ENCODE assay signal across 24 cellular contexts in the genomic region with DNA sequence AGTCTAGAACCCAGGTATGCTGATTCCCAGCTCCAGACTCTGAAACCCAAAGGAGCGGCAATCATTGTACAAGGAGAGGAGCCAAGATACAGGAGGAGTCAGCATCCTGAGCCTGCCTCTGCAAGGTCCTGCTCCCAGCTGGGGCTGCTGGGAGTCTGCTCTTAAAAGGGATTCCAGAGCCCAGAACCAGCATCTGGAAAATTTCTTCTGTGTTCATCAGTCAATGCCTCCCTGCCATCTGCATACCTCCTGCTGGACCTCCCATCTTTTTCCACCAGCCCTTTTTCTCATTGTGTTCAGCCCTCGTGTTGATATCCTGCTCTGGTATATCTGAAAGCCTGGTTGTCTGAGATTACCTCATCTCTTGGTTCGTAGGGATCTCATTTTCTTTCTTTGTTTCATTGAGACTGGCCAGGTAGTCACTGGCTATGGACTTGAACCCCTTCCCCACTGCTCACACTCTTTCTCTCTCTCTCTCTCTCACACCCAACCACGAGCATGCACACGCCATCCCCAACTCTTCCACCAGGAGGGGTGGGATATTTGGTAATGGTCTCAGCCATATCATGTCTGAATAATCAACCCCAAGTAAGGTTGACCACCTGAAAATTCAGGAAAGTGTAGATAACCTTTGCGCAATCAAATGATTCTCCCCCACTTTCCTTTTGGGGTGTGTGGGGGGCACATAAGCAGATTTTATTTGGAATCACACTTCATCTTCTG.
A peak's percentile ranks its signal among the peaks of the same experiment; 100 is the strongest.
DNase-seq lines count a peak whose midpoint lies in the region; ATAC-seq, FAIRE-seq and TF ChIP-seq lines count a peak whose summit lies in the region.
"Had no signal": no experiment of that assay in that cellular context is flagged by ENCODE, and none has a peak within 500 bp of the region (broad histone marks: within the 10 kb centered on the region; RNA-seq: fewer than 3 reads in every experiment).

No MANE protein-coding gene starts in this region.

- H3K4me2 ChIP-seq in Loucy (ENCODE audit: low read depth, low read length, poor library complexity, severe bottlenecking) = no peak overlapping the region
- no peak overlapping the region for H3K4me2 ChIP-seq in endothelial cell of umbilical vein (ENCODE audit: insufficient read depth, low read length)

- no peak overlapping the region for H3K27ac Mint-ChIP-seq in neural crest cell (ENCODE audit: unreplicated experiment)
- H3K27ac Mint-ChIP-seq: activated CD8-positive, alpha-beta memory T cell treated with anti-CD3 and anti-CD28 coated beads, Interleukin-2, amount 10 ng/mL, durations not matched to agents 7 days and 5 days; activated naive CD8-positive, alpha-beta T cell treated with anti-CD3 and anti-CD28 coated beads, Interleukin-2, amount 10 ng/mL, durations not matched to agents 7 days and 5 days; activated T-helper 17 cell treated with anti-CD3 and anti-CD28 coated beads, Interleukin-2, amount 50 U/mL, for 72 hours; immature natural killer cell; stimulated activated effector memory CD8-positive, alpha-beta T cell treated with anti-CD3 and anti-CD28 coated beads, Interleukin-12 subunit alpha, Interleukin-12 subunit beta, amount 100 ng/mL, for 72 hours had no signal

- H3K36me3 ChIP-seq in Loucy (ENCODE audit: insufficient read depth, low read length) (no peaks in the 10 kb centered on the region), endothelial cell of umbilical vein (ENCODE audit: control insufficient read depth in 2 of 2, extremely low read depth in 1 of 2, insufficient read depth in 2 of 2, low read length in 2 of 2) (no peaks in the 10 kb centered on the region)
- H3K36me3 ChIP-seq: breast epithelium, esophagus muscularis mucosa, HAP-1 had no signal

- dilution Hi-C loops in endothelial cell of umbilical vein (cut with MboI; ENCODE audit: extremely low pct_ligation_motif_present, low sequenced_read_pairs) = no loop called here

- peaks cover 13% of the 10 kb centered on the region for H3K4me1 Mint-ChIP-seq in neural crest cell
- H3K4me1 Mint-ChIP-seq: activated CD8-positive, alpha-beta memory T cell treated with anti-CD3 and anti-CD28 coated beads, Interleukin-2, amount 10 ng/mL, durations not matched to agents 7 days and 5 days; activated naive CD8-positive, alpha-beta T cell treated with anti-CD3 and anti-CD28 coated beads, Interleukin-2, amount 10 ng/mL, durations not matched to agents 7 days and 5 days; activated T-helper 17 cell treated with anti-CD3 and anti-CD28 coated beads, Interleukin-2, amount 50 U/mL, for 72 hours; immature natural killer cell; stimulated activated effector memory CD8-positive, alpha-beta T cell treated with anti-CD3 and anti-CD28 coated beads, Interleukin-12 subunit alpha, Interleukin-12 subunit beta, amount 100 ng/mL, for 72 hours had no signal

- H3K9me3 Mint-ChIP-seq in neural crest cell = peaks cover 2% of the 10 kb centered on the region

- H3K9me1 ChIP-seq in endothelial cell of umbilical vein (replicated peaks; ENCODE audit: control insufficient read depth, extremely low read depth, insufficient read depth, low read length) = no peaks in the 10 kb centered on the region

- no peak overlapping the region for H3K4me3 ChIP-seq in Loucy (ENCODE audit: low read length, poor library complexity, severe bottlenecking)
- no peak overlapping the region for H3K4me3 ChIP-seq in endothelial cell of umbilical vein (replicated peaks in 1 of 3; ENCODE audit: insufficient read depth in 1 of 3, low read depth in 1 of 3, low read length in 3 of 3)
- H3K4me3 ChIP-seq: breast epithelium, esophagus muscularis mucosa, HAP-1, testis had no signal

- H3K4me1 ChIP-seq in Loucy (ENCODE audit: insufficient read depth, low read length, poor library complexity, severe bottlenecking) = no peaks in the 10 kb centered on the region
- peaks cover 2% of the 10 kb centered on the region for H3K4me1 ChIP-seq in endothelial cell of umbilical vein (ENCODE audit: control insufficient read depth, extremely low read depth, insufficient read depth, low read length)
- H3K4me1 ChIP-seq: HAP-1, testis had no signal

- TF ChIP-seq POLR2A in endothelial cell of umbilical vein (IDR thresholded peaks at IDR 0.05; ENCODE audit: low read depth, low read length) = no peak

- no peak for DNase-seq in D721Med (ENCODE audit: insufficient read length, low spot score)
- no peak for DNase-seq in endothelial cell of umbilical vein (ENCODE audit: low read depth, low spot score)
- DNase-seq in neural crest cell (ENCODE audit: low read depth, low spot score) = no peak
- no peak for DNase-seq in NCI-H2196 (lab: John Stamatoyannopoulos, UW; ENCODE audit: unreplicated experiment)
- no peak for DNase-seq in SW480 (ENCODE audit: low spot score)
- DNase-seq: activated CD4-positive, alpha-beta T cell treated with anti-CD3 and anti-CD28 coated beads for 48 hours; activated CD8-positive, alpha-beta memory T cell treated with anti-CD3 and anti-CD28 coated beads, Interleukin-2, amount 10 ng/mL, durations not matched to agents 7 days and 5 days; activated naive CD8-positive, alpha-beta T cell treated with anti-CD3 and anti-CD28 coated beads, Interleukin-2, amount 10 ng/mL, durations not matched to agents 7 days and 5 days; AML-193; COR-L47; immature natural killer cell; NCI-H187; NCI-H2227 treated with DMSO at 0.1 percent for 48 hours; NK-92 treated with Interleukin-12 subunit alpha and Interleukin-12 subunit beta, amount 100 ng/mL, for 24 hours; right cardiac atrium; testis had no signal

- ATAC-seq in HG03520 (IDR thresholded peaks at IDR 0.05; ENCODE audit: unreplicated experiment) = no peak
- ATAC-seq: activated CD8-positive, alpha-beta memory T cell treated with anti-CD3 and anti-CD28 coated beads, Interleukin-2, amount 10 ng/mL, durations not matched to agents 7 days and 5 days; activated T-helper 17 cell treated with anti-CD3 and anti-CD28 coated beads, Interleukin-2, amount 50 U/mL, for 72 hours; right cardiac atrium; stimulated activated effector memory CD8-positive, alpha-beta T cell treated with anti-CD3 and anti-CD28 coated beads, Interleukin-12 subunit alpha, Interleukin-12 subunit beta, amount 100 ng/mL, for 72 hours had no signal

- H3K4me3 Mint-ChIP-seq in neural crest cell = no peak overlapping the region
- H3K4me3 Mint-ChIP-seq: activated CD8-positive, alpha-beta memory T cell treated with anti-CD3 and anti-CD28 coated beads, Interleukin-2, amount 10 ng/mL, durations not matched to agents 7 days and 5 days; activated naive CD8-positive, alpha-beta T cell treated with anti-CD3 and anti-CD28 coated beads, Interleukin-2, amount 10 ng/mL, durations not matched to agents 7 days and 5 days; activated T-helper 17 cell treated with anti-CD3 and anti-CD28 coated beads, Interleukin-2, amount 50 U/mL, for 72 hours; immature natural killer cell; stimulated activated effector memory CD8-positive, alpha-beta T cell treated with anti-CD3 and anti-CD28 coated beads, Interleukin-12 subunit alpha, Interleukin-12 subunit beta, amount 100 ng/mL, for 72 hours had no signal

- TF ChIP-seq CTCF in D721Med (IDR thresholded peaks at IDR 0.05; ENCODE audit: insufficient read depth, missing control alignments) (peak; percentile 28), Loucy (conservative IDR thresholded peaks at IDR 0.05; ENCODE audit: low read length) (peak; percentile 70), endothelial cell of umbilical vein (IDR thresholded peaks at IDR 0.05; ENCODE audit: extremely low read depth in 1 of 2, insufficient read depth in 1 of 2, low read depth in 1 of 2, low read length in 2 of 2) (peak; percentile 5 to 16), neural crest cell (conservative IDR thresholded peaks at IDR 0.05) (peak; percentile 44)

- H3K9ac ChIP-seq in Loucy (ENCODE audit: low read depth, low read length, poor library complexity, severe bottlenecking) = no peak overlapping the region
- H3K9ac ChIP-seq in endothelial cell of umbilical vein (replicated peaks; ENCODE audit: extremely low read depth, insufficient read depth, low read length) = no peak overlapping the region

- intact Hi-C loops in endothelial cell of umbilical vein (cut with micrococcal nuclease) = loop anchor here (1.0 kb wide), 1 partner anchor 507 kb away; no protein-coding TSS in a partner anchor

- peaks cover 6% of the 10 kb centered on the region for H3K36me3 Mint-ChIP-seq in neural crest cell (ENCODE audit: low read depth)
- H3K36me3 Mint-ChIP-seq: activated CD8-positive, alpha-beta memory T cell treated with anti-CD3 and anti-CD28 coated beads, Interleukin-2, amount 10 ng/mL, durations not matched to agents 7 days and 5 days; activated naive CD8-positive, alpha-beta T cell treated with anti-CD3 and anti-CD28 coated beads, Interleukin-2, amount 10 ng/mL, durations not matched to agents 7 days and 5 days; immature natural killer cell; stimulated activated effector memory CD8-positive, alpha-beta T cell treated with anti-CD3 and anti-CD28 coated beads, Interleukin-12 subunit alpha, Interleukin-12 subunit beta, amount 100 ng/mL, for 72 hours had no signal

- H3F3A ChIP-seq in Loucy (ENCODE audit: low read depth) = no peaks in the 10 kb centered on the region

- H4K20me1 ChIP-seq in Loucy (ENCODE audit: insufficient read depth, low read length, poor library complexity, severe bottlenecking) = no peaks in the 10 kb centered on the region
- no peaks in the 10 kb centered on the region for H4K20me1 ChIP-seq in endothelial cell of umbilical vein (replicated peaks; ENCODE audit: control insufficient read depth, extremely low read depth, insufficient read depth, low read length)

- no peaks in the 10 kb centered on the region for H3K79me2 ChIP-seq in Loucy (ENCODE audit: insufficient read depth, low read length)
- no peaks in the 10 kb centered on the region for H3K79me2 ChIP-seq in endothelial cell of umbilical vein (ENCODE audit: control insufficient read depth, insufficient read depth, low read length)

- FAIRE-seq in D721Med (lab: Jason Lieb, UNC) (no peak), endothelial cell of umbilical vein (lab: Jason Lieb, UNC) (no peak)
- FAIRE-seq: RCC 7860 had no signal

- H2AFZ ChIP-seq in Loucy (ENCODE audit: low read length) (no peak overlapping the region), endothelial cell of umbilical vein (ENCODE audit: low read depth, low read length) (no peak overlapping the region)

- no peak overlapping the region for H3K27ac ChIP-seq in endothelial cell of umbilical vein (ENCODE audit: insufficient read depth, low read depth, low read length)
- H3K27ac ChIP-seq: breast epithelium, esophagus muscularis mucosa, testis had no signal

- peaks cover 17% of the 10 kb centered on the region for H3K27me3 Mint-ChIP-seq in neural crest cell (ENCODE audit: low read depth)
- H3K27me3 Mint-ChIP-seq: activated CD8-positive, alpha-beta memory T cell treated with anti-CD3 and anti-CD28 coated beads, Interleukin-2, amount 10 ng/mL, durations not matched to agents 7 days and 5 days; activated T-helper 17 cell treated with anti-CD3 and anti-CD28 coated beads, Interleukin-2, amount 50 U/mL, for 72 hours had no signal

- H3K9me2 ChIP-seq in Loucy (replicated peaks; ENCODE audit: low read depth, low read length) = no peaks in the 10 kb centered on the region

- no peaks in the 10 kb centered on the region for H3K27me3 ChIP-seq in Loucy (ENCODE audit: insufficient read depth, low read length, poor library complexity, severe bottlenecking)
- no peaks in the 10 kb centered on the region for H3K27me3 ChIP-seq in endothelial cell of umbilical vein (ENCODE audit: control insufficient read depth in 2 of 2, insufficient read depth in 2 of 2, low read length in 2 of 2)
- H3K27me3 ChIP-seq: breast epithelium, esophagus muscularis mucosa, testis had no signal

- H3K9me3 ChIP-seq in Loucy (ENCODE audit: insufficient read depth, low read depth, low read length) (no peaks in the 10 kb centered on the region), endothelial cell of umbilical vein (replicated peaks; ENCODE audit: control insufficient read depth, insufficient read depth, low read length) (no peaks in the 10 kb centered on the region)
- H3K9me3 ChIP-seq: HAP-1, testis had no signal

- no TSS peak for BruUV-seq in endothelial cell of umbilical vein (replicated peaks; lab: Mats Ljungman, UMichigan)

- CTCF ChIA-PET in endothelial cell of umbilical vein (lab: Charles Lee) = interaction anchor here (1.3 kb wide), 1 partner anchor 263 kb away, joined by 5 read pairs; no protein-coding TSS in a partner anchor

- POLR2A ChIA-PET in endothelial cell of umbilical vein (lab: Charles Lee) = no interaction called here

Comparison
In these comparisons a context has a peak if more than half of its experiments do, and no peak if none do; other contexts are left out.
1. CTCF ChIP-seq: peak in every context shown above with its lines; median percentile 70 in Loucy; 44 in neural crest cell; 28 in D721Med; 10 in endothelial cell of umbilical vein.